Comparison of ENCODE assay signal across 9 cellular contexts in the genomic region with DNA sequence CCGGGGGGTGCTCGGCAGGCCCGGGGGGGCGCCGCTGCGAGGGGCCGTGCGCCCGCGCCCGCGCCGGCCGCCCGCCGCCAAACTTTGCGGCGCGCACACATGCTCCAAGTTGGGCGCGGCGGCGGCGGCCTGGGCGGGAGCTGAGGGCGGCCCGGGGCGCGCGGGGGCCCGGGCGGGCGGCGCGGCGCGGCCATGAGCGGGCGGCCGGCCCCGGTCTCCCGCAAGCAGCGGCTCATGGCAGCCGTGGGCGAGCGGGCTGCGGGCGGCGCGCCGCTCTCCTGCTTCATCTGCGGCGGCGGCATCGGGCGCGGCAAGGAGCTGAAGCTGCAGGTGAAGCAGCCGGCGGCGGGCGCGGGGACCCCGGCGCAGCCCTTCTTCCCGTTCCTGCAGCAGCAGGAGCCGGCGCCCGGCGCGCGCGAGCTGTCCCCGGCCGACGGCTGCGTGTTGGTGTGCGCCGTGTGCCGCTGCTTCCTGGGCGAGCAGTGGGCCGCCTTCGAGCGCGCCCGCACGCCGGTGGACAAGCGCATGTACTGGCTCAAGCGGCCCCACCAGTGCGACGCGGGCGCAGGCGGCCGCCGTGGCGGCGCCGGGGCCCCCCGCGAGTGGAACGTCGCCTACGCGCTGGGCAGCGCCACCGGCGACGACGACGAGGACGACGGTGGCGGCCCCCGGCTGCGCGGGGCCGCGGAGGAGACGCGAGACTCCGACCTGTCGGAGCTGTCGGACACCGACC. TPM values are rescaled to one million over a fixed set of nuclear protein-coding genes. Genes with fewer than 3 reads are reported as not detected.
A peak's percentile ranks its signal among the peaks of the same experiment; 100 is the strongest.
DNase-seq lines count a peak whose midpoint lies in the region; ATAC-seq, FAIRE-seq and TF ChIP-seq lines count a peak whose summit lies in the region.
"Had no signal": no experiment of that assay in that cellular context is flagged by ENCODE, and none has a peak within 500 bp of the region (broad histone marks: within the 10 kb centered on the region; RNA-seq: fewer than 3 reads in every experiment).

No MANE protein-coding gene starts in this region.

- H3K79me2 ChIP-seq in endothelial cell of umbilical vein (ENCODE audit: control insufficient read depth, insufficient read depth, low read length): no peaks in the 10 kb centered on the region

- POLR2A ChIA-PET in IMR-90 (lab: Charles Lee; ENCODE audit: unreplicated experiment) (interaction anchor here (0.6 kb wide), 1 partner anchor 47 kb away, joined by 5 read pairs; no protein-coding TSS in a partner anchor), endothelial cell of umbilical vein (lab: Charles Lee) (no interaction called here)

- BruUV-seq in IMR-90 (replicated peaks; lab: Mats Ljungman, UMichigan): no TSS peak
- no TSS peak for BruUV-seq in endothelial cell of umbilical vein (replicated peaks; lab: Mats Ljungman, UMichigan)

- intact Hi-C loops in IMR-90 (cut with micrococcal nuclease) (loop anchor here (5.0 kb wide), 1 partner anchor 53 kb away; no protein-coding TSS in a partner anchor), endothelial cell of umbilical vein (cut with micrococcal nuclease) (no loop called here)

- no peak overlapping the region for H2BK15ac ChIP-seq in IMR-90 (ENCODE audit: low read depth, low read length)

- H3K36me3 ChIP-seq in BLaER1 (no peaks in the 10 kb centered on the region), IMR-90 (ENCODE audit: control insufficient read depth, insufficient read depth, low read length) (no peaks in the 10 kb centered on the region), endothelial cell of umbilical vein (ENCODE audit: control insufficient read depth in 2 of 2, extremely low read depth in 1 of 2, insufficient read depth in 2 of 2, low read length in 2 of 2) (no peaks in the 10 kb centered on the region), neuron (ENCODE audit: insufficient read depth, low read length) (no peaks in the 10 kb centered on the region)

- H4K20me1 ChIP-seq in BLaER1 (peaks cover 47% of the 10 kb centered on the region), IMR-90 (ENCODE audit: insufficient read depth, low read length) (peaks cover 28% of the 10 kb centered on the region), endothelial cell of umbilical vein (replicated peaks; ENCODE audit: control insufficient read depth, extremely low read depth, insufficient read depth, low read length) (no peaks in the 10 kb centered on the region)

- no peak overlapping the region for H4K8ac ChIP-seq in IMR-90 (ENCODE audit: low read depth in 2 of 2, low read length in 2 of 2)

- no peak for TF ChIP-seq CTCF in IMR-90 (conservative IDR thresholded peaks at IDR 0.05; ENCODE audit: low read depth, low read length)
- no peak for TF ChIP-seq CTCF in endothelial cell of umbilical vein (IDR thresholded peaks at IDR 0.05; ENCODE audit: extremely low read depth in 1 of 2, insufficient read depth in 1 of 2, low read depth in 1 of 2, low read length in 2 of 2)

- H3K4me1 ChIP-seq in BLaER1 (peaks cover 56% of the 10 kb centered on the region), IMR-90 (ENCODE audit: control insufficient read depth, insufficient read depth, low read length) (peaks cover 32% of the 10 kb centered on the region), endothelial cell of umbilical vein (ENCODE audit: control insufficient read depth, extremely low read depth, insufficient read depth, low read length) (peaks cover 54% of the 10 kb centered on the region), neuron (ENCODE audit: insufficient read depth, low read length) (peaks cover 37% of the 10 kb centered on the region)

- CTCF ChIA-PET in IMR-90 (lab: Yijun Ruan, JAX) (no interaction called here), endothelial cell of umbilical vein (lab: Charles Lee) (interaction anchor here (0.6 to 1.5 kb wide), 4 partner anchors 11 to 55 kb away, joined by 3 to 16 read pairs (median 3); no protein-coding TSS in a partner anchor)

- TF ChIP-seq POLR2A in IMR-90 (IDR thresholded peaks at IDR 0.05; ENCODE audit: low read depth, low read length) (0 out of 2 replicates have a peak, but pooled peaks have one; percentile 29), endothelial cell of umbilical vein (IDR thresholded peaks at IDR 0.05; ENCODE audit: low read depth, low read length) (no peak)

- H2AK9ac ChIP-seq in IMR-90 (replicated peaks; ENCODE audit: low read depth, low read length, poor library complexity): peak overlapping the region; percentile 97

- H2AK5ac ChIP-seq in IMR-90 (ENCODE audit: low read depth, low read length): no peak overlapping the region

- H3K4ac ChIP-seq in IMR-90 (ENCODE audit: low read depth, low read length): no peak overlapping the region

- peak overlapping the region; percentile 99 for H3K4me2 ChIP-seq in BLaER1
- peak overlapping the region; percentile 85 for H3K4me2 ChIP-seq in IMR-90 (ENCODE audit: low read depth, low read length)
- peak overlapping the region; percentile 47 for H3K4me2 ChIP-seq in endothelial cell of umbilical vein (ENCODE audit: insufficient read depth, low read length)

- H2BK120ac ChIP-seq in IMR-90 (ENCODE audit: low read depth, low read length): no peak overlapping the region

- H4K5ac ChIP-seq in IMR-90 (ENCODE audit: low read depth, low read length): no peak overlapping the region

- peaks cover 0 to 47% of the 10 kb centered on the region in 2 experiments; a peak in 2 of 4 replicates for H3K79me1 ChIP-seq in IMR-90 (ENCODE audit: low read depth in 1 of 2, low read length in 2 of 2)

- no peak overlapping the region for H3K18ac ChIP-seq in IMR-90 (ENCODE audit: low read depth, low read length)

- no peak for FAIRE-seq in endothelial cell of umbilical vein (lab: Jason Lieb, UNC)

- H3K27ac ChIP-seq in BLaER1: peak overlapping the region; percentile 49; the same call in 1 of the 2 replicates
- peak overlapping the region; percentile 9; the same call in 1 of the 2 replicates for H3K27ac ChIP-seq in IMR-90 (ENCODE audit: insufficient read depth, low read length)
- H3K27ac ChIP-seq in endothelial cell of umbilical vein (ENCODE audit: insufficient read depth, low read depth, low read length): no peak overlapping the region

- no peak overlapping the region for H3K14ac ChIP-seq in IMR-90 (replicated peaks; ENCODE audit: low read depth, low read length)

- 1% methylated on average over 96 of the region's 125 CpGs; no CpG with 5 or more reads in 1 of the 2 experiments for WGBS in IMR-90 (ENCODE audit: extremely low coverage in 2 of 2, insufficient read length in 1 of 2), 2 experiments

- peak; percentile 13; the same call in 1 of the 2 replicates for TF ChIP-seq RAD21 in IMR-90 (IDR thresholded peaks at IDR 0.05; ENCODE audit: low read length)

- peak overlapping the region; percentile 35 for H2BK5ac ChIP-seq in IMR-90 (ENCODE audit: low read depth, low read length, poor library complexity, severe bottlenecking)

- no peak overlapping the region for H4K91ac ChIP-seq in IMR-90 (ENCODE audit: insufficient read depth, low read depth, low read length)

- H3K9me1 ChIP-seq in IMR-90 (ENCODE audit: insufficient read depth, low read length): 0 out of 2 replicates have a peak, but pooled peaks cover 3% of the 10 kb centered on the region
- no peaks in the 10 kb centered on the region for H3K9me1 ChIP-seq in endothelial cell of umbilical vein (replicated peaks; ENCODE audit: control insufficient read depth, extremely low read depth, insufficient read depth, low read length)

- H3K56ac ChIP-seq in IMR-90 (ENCODE audit: extremely low read depth, insufficient read depth, low read length): no peak overlapping the region

- H3K23ac ChIP-seq in IMR-90 (ENCODE audit: low read depth, low read length): no peak overlapping the region

- DNase-seq in IMR-90 (no peak), endothelial cell of umbilical vein (ENCODE audit: low read depth, low spot score) (no peak), DMS79 (lab: John Stamatoyannopoulos, UW) (no peak), medulla oblongata (ENCODE audit: extremely low spot score) (no peak), NCI-H1105 (lab: John Stamatoyannopoulos, UW) (no peak)

- in situ Hi-C loops in IMR-90 (cut with MboI; ENCODE audit: low sequenced_read_pairs): no loop called here

- H3K4me3 ChIP-seq in BLaER1 (peak overlapping the region; percentile 74), IMR-90 (ENCODE audit: insufficient read depth, low read depth, low read length) (peak overlapping the region; percentile 47), endothelial cell of umbilical vein (replicated peaks in 1 of 3; ENCODE audit: insufficient read depth in 1 of 3, low read depth in 1 of 3, low read length in 3 of 3) (peak overlapping the region in 1 of 3 experiments; percentile 32), neuron (ENCODE audit: low read length) (peak overlapping the region; percentile 45)

- ATAC-seq in IMR-90 (ENCODE audit: low read depth) (peak; percentile 7), GM21529 (IDR thresholded peaks at IDR 0.05; ENCODE audit: unreplicated experiment) (no peak)

- dilution Hi-C loops in IMR-90 (cut with HindIII; ENCODE audit: low sequenced_read_pairs, unreplicated experiment): no loop called here
- dilution Hi-C loops in endothelial cell of umbilical vein (cut with MboI; ENCODE audit: extremely low pct_ligation_motif_present, low sequenced_read_pairs): no loop called here

- H3K9ac ChIP-seq in BLaER1 (peak overlapping the region; percentile 71), IMR-90 (ENCODE audit: low read depth, low read length) (peak overlapping the region; percentile 23; the same call in 1 of the 2 replicates), endothelial cell of umbilical vein (replicated peaks; ENCODE audit: extremely low read depth, insufficient read depth, low read length) (no peak overlapping the region)

- no peak overlapping the region for H2BK20ac ChIP-seq in IMR-90 (ENCODE audit: low read depth, low read length)

- H3K27me3 ChIP-seq in BLaER1 (peaks cover 46% of the 10 kb centered on the region), IMR-90 (ENCODE audit: control insufficient read depth, insufficient read depth, low read length) (no peaks in the 10 kb centered on the region), endothelial cell of umbilical vein (ENCODE audit: control insufficient read depth in 2 of 2, insufficient read depth in 2 of 2, low read length in 2 of 2) (no peaks in the 10 kb centered on the region), neuron (ENCODE audit: insufficient read depth, low read length) (peaks cover 15% of the 10 kb centered on the region)

- H2AFZ ChIP-seq in IMR-90 (replicated peaks; ENCODE audit: low read length, poor library complexity): peak overlapping the region; percentile 73
- H2AFZ ChIP-seq in endothelial cell of umbilical vein (ENCODE audit: low read depth, low read length): peak overlapping the region; percentile 13
- H2AFZ ChIP-seq in neuron (ENCODE audit: low read depth, low read length): no peak overlapping the region

- H3K9me3 ChIP-seq in BLaER1: no peaks in the 10 kb centered on the region
- no peaks in the 10 kb centered on the region for H3K9me3 ChIP-seq in IMR-90 (ENCODE audit: control insufficient read depth, insufficient read depth, low read length)
- no peaks in the 10 kb centered on the region for H3K9me3 ChIP-seq in endothelial cell of umbilical vein (replicated peaks; ENCODE audit: control insufficient read depth, insufficient read depth, low read length)
- no peaks in the 10 kb centered on the region for H3K9me3 ChIP-seq in neuron (ENCODE audit: low read length)

RNA-seq across cellular contexts. Expression of a gene that starts 57.2 kb away (rescaled TPM):
- total RNA-seq in IMR-90 (2012; rRNA removed) (0.18 TPM in 1 of 2 replicates, not detected in the other), endothelial cell of umbilical vein (not detected in 2 replicates)
- polyA plus RNA-seq in IMR-90 (2012; rRNA removed) (0.16 and 0.24 TPM in 2 replicates), endothelial cell of umbilical vein (0.07 and 0.30 TPM in 2 replicates)
- not detected in 2 replicates for polyA plus RNA-seq in IMR-90 (2012; cell fraction: cytosol; rRNA removed)
- 2.0 and 3.7 TPM in 2 replicates for polyA plus RNA-seq in IMR-90 (2012; cell fraction: nucleus; rRNA removed; ENCODE audit: low replicate concordance)
- 0.13 TPM in 1 of 2 replicates, not detected in the other for polyA plus RNA-seq in endothelial cell of umbilical vein (2011; cell fraction: cytosol; rRNA removed)
- polyA plus RNA-seq in endothelial cell of umbilical vein (2011; cell fraction: nucleus; rRNA removed): 2.5 and 3.1 TPM in 2 replicates
- 0.15 and 0.23 TPM in 2 replicates for polyA plus RNA-seq in endothelial cell of umbilical vein (2012)
- not detected in 2 replicates for polyA minus RNA-seq in endothelial cell of umbilical vein
- polyA minus RNA-seq in endothelial cell of umbilical vein (2011; cell fraction: cytosol; rRNA and poly(A)+ RNA removed): not detected
- 0.38 TPM in 1 of 2 replicates, not detected in the other for polyA minus RNA-seq in endothelial cell of umbilical vein (2011; cell fraction: nucleus; rRNA and poly(A)+ RNA removed)
- total RNA-seq: dermis microvascular lymphatic vessel endothelial cell had no signal

Comparison
In these comparisons a context has a peak if more than half of its experiments do, and no peak if none do; other contexts are left out.
1. H3K4me2 ChIP-seq: peak in every context shown above with its lines; median percentile 99 in BLaER1; 85 in IMR-90; 47 in endothelial cell of umbilical vein.